Comparison of ENCODE assay signal across 1 cellular context in genomic region chr22:39243443-39244072, GRCh38.
TF ChIP-seq lines count a peak whose summit lies in the region.

No MANE protein-coding gene starts in this region.

TF ChIP-seq in H1, 55 proteins besides CTCF, POLR2A, EP300 and RAD21:
- TF ChIP-seq RNF2 (IDR thresholded peaks at IDR 0.05; ENCODE audit: borderline replicate concordance, low read depth, low read length, missing control alignments, poor library complexity, severe bottlenecking): peak; percentile 75
- no peak for TF ChIP-seq KDM5A (IDR thresholded peaks at IDR 0.05; ENCODE audit: low read length)
- TF ChIP-seq PHF8 (conservative IDR thresholded peaks at IDR 0.05; ENCODE audit: low read depth, low read length): no peak
- 0 out of 2 replicates have a peak, but pooled peaks have one; percentile 22 for TF ChIP-seq GABPA (IDR thresholded peaks at IDR 0.05; ENCODE audit: borderline replicate concordance, insufficient read depth, low read length)
- peak; percentile 4 for TF ChIP-seq ASH2L (IDR thresholded peaks at IDR 0.05; ENCODE audit: low read length)
- no peak for TF ChIP-seq JUND (IDR thresholded peaks at IDR 0.05; ENCODE audit: low read length)
- 0 out of 2 replicates have a peak, but pooled peaks have one; percentile 20 for TF ChIP-seq CREB1 (IDR thresholded peaks at IDR 0.05)
- no peak for TF ChIP-seq SIX5 (IDR thresholded peaks at IDR 0.05; ENCODE audit: low read depth, low read length)
- TF ChIP-seq POLR2AphosphoS5 (IDR thresholded peaks at IDR 0.05; ENCODE audit: low read depth, low read length): 0 out of 2 replicates have a peak, but pooled peaks have one; percentile 26
- no peak for TF ChIP-seq SIN3A (conservative IDR thresholded peaks at IDR 0.05 in 1 of 2, IDR thresholded peaks at IDR 0.05 in 1 of 2; ENCODE audit: low read depth in 1 of 2, low read length in 2 of 2)
- TF ChIP-seq SP1 (IDR thresholded peaks at IDR 0.05; ENCODE audit: low read depth, low read length): no peak
- TF ChIP-seq SUZ12 (IDR thresholded peaks at IDR 0.05; ENCODE audit: low read length): peak; percentile 84
- TF ChIP-seq EZH2 (IDR thresholded peaks at IDR 0.05; ENCODE audit: low read depth, low read length, severe bottlenecking): peak; percentile 85
- TF ChIP-seq GTF2F1 (IDR thresholded peaks at IDR 0.05; ENCODE audit: borderline replicate concordance, low read depth, low read length): no peak
- TF ChIP-seq TAF1 (IDR thresholded peaks at IDR 0.05; ENCODE audit: low read depth, low read length): peak; percentile 46; the same call in 1 of the 2 replicates
- 0 out of 2 replicates have a peak, but pooled peaks have one; percentile 29 for TF ChIP-seq RBBP5 (IDR thresholded peaks at IDR 0.05; ENCODE audit: borderline replicate concordance, low read depth, low read length)
- peak; percentile 19 for TF ChIP-seq KDM4A (IDR thresholded peaks at IDR 0.05; ENCODE audit: low read depth, low read length, severe bottlenecking)
TF ChIP-seq in H1: peak in this region for 10.
